ENCODE assay signal across 12 cellular contexts in genomic region chr1:7299994-7300393, GRCh38.
DNase-seq lines count a peak whose midpoint lies in the region; ATAC-seq, FAIRE-seq and TF ChIP-seq lines count a peak whose summit lies in the region.
"Had no signal": no experiment of that assay in that cellular context is flagged by ENCODE, and none has a peak within 500 bp of the region (broad histone marks: within the 10 kb centered on the region; RNA-seq: fewer than 3 reads in every experiment).

No MANE protein-coding gene starts in this region.

- no peak overlapping the region for H3K4me3 ChIP-seq in astrocyte (ENCODE audit: insufficient read depth, low read depth, low read length)
- H3K4me3 ChIP-seq in hepatocyte: no peak overlapping the region
- H3K4me3 ChIP-seq in tibial nerve: no peak overlapping the region
- H3K4me3 ChIP-seq: thyroid gland had no signal

- ATAC-seq in WTC11: no peak
- ATAC-seq: activated CD4-positive, CD25-positive, alpha-beta regulatory T cell treated with anti-CD3 and anti-CD28 coated beads, Interleukin-2, amount 50 U/mL, for 24 hours had no signal

- POLR2A ChIA-PET in WTC11 (lab: Charles Lee): no interaction called here

- H3K27ac Mint-ChIP-seq in astrocyte (ENCODE audit: unreplicated experiment) (peak overlapping the region; percentile 99), WTC11 (no peak overlapping the region)

- H3K27ac ChIP-seq in astrocyte (ENCODE audit: low read depth, low read length): peak overlapping the region; percentile 100
- H3K27ac ChIP-seq in hepatocyte: peak overlapping the region; percentile 84
- H3K27ac ChIP-seq in tibial nerve: peak overlapping the region in 3 of 4 donors; percentile 59 to 81 (median 63)
- H3K27ac ChIP-seq: 22Rv1, thyroid gland had no signal

- CTCF ChIA-PET in WTC11 (lab: Charles Lee): interaction anchor here (1.1 kb wide), 1 partner anchor 154 kb away, joined by 4 read pairs; no protein-coding TSS in a partner anchor

- H2AFZ ChIP-seq in astrocyte (ENCODE audit: low read depth, low read length): no peak overlapping the region
- H2AFZ ChIP-seq in hepatocyte: no peak overlapping the region

- 64% methylated on average over 2 of the region's 2 CpGs for WGBS in hepatocyte (ENCODE audit: low lambda C conversion rate, missing lambda C conversion rate)
- 29 to 44% methylated on average over 2 of the region's 2 CpGs for WGBS in tibial nerve, 2 donors

- TF ChIP-seq CTCF in astrocyte (IDR thresholded peaks at IDR 0.05; ENCODE audit: insufficient read depth, low read depth, low read length) (no peak), hepatocyte (IDR thresholded peaks at IDR 0.05; ENCODE audit: poor library complexity) (no peak), tibial nerve (IDR thresholded peaks at IDR 0.05) (no peak), WTC11 (IDR thresholded peaks at IDR 0.05) (no peak)

- no peaks in the 10 kb centered on the region for H3K9me2 ChIP-seq in hepatocyte (replicated peaks; ENCODE audit: insufficient read depth)

- H4K20me1 ChIP-seq in astrocyte (ENCODE audit: insufficient read depth, low read length) (no peaks in the 10 kb centered on the region), hepatocyte (ENCODE audit: insufficient read depth, poor library complexity, severe bottlenecking) (no peaks in the 10 kb centered on the region)

- peak; percentile 67 for FAIRE-seq in astrocyte (lab: Jason Lieb, UNC)

- H3K4me3 Mint-ChIP-seq in astrocyte (ENCODE audit: unreplicated experiment) (peak overlapping the region; percentile 47), WTC11 (no peak overlapping the region)

- H3K4me2 ChIP-seq in astrocyte (ENCODE audit: low read length): peak overlapping the region; percentile 75
- H3K4me2 ChIP-seq in hepatocyte: peak overlapping the region; percentile 37

- H3K9me3 ChIP-seq in astrocyte (ENCODE audit: insufficient read depth, low read depth, low read length): no peaks in the 10 kb centered on the region
- no peaks in the 10 kb centered on the region for H3K9me3 ChIP-seq in hepatocyte (ENCODE audit: low read depth)
- H3K9me3 ChIP-seq in tibial nerve: peaks cover 0 to 17% (median 0%) of the 10 kb centered on the region in 4 donors
- H3K9me3 ChIP-seq: thyroid gland had no signal

- DNase-seq in DMS 273 (lab: John Stamatoyannopoulos, UW; ENCODE audit: unreplicated experiment): peak; percentile 17
- no peak for DNase-seq in DMS 273 treated with DMSO at 0.1 percent for 48 hours (lab: John Stamatoyannopoulos, UW)
- DNase-seq in astrocyte (ENCODE audit: low read depth): peak; percentile 88
- peak; percentile 30 for DNase-seq in hepatocyte (ENCODE audit: low spot score)
- no peak for DNase-seq in tibial nerve (ENCODE audit: low spot score in 2 of 2)
- no peak for DNase-seq in NCI-H774 (lab: John Stamatoyannopoulos, UW)
- DNase-seq in WTC11 (ENCODE audit: low spot score): no peak
- no peak for DNase-seq in stimulated activated CD4-positive, alpha-beta T cell treated with anti-CD3 and anti-CD28 coated beads, Interleukin-12 subunit alpha, Interleukin-12 subunit beta, amount 100 ng/mL, for 4 hours
- DNase-seq: Karpas-422 had no signal

- H3K4me1 ChIP-seq in astrocyte (ENCODE audit: insufficient read depth, low read length): peaks cover 54% of the 10 kb centered on the region
- peaks cover 27% of the 10 kb centered on the region for H3K4me1 ChIP-seq in hepatocyte (ENCODE audit: insufficient read depth)
- H3K4me1 ChIP-seq in tibial nerve: peaks cover 0 to 24% (median 5%) of the 10 kb centered on the region in 4 donors
- H3K4me1 ChIP-seq: thyroid gland had no signal

- H3K36me3 ChIP-seq in astrocyte (ENCODE audit: insufficient read depth, low read length) (no peaks in the 10 kb centered on the region), hepatocyte (replicated peaks; ENCODE audit: insufficient read depth, low read depth) (no peaks in the 10 kb centered on the region), tibial nerve (no peaks in the 10 kb centered on the region)
- H3K36me3 ChIP-seq: thyroid gland had no signal

- no peak for TF ChIP-seq EP300 in tibial nerve (IDR thresholded peaks at IDR 0.05)

- H3K9me3 Mint-ChIP-seq in astrocyte (ENCODE audit: unreplicated experiment): peaks cover 5% of the 10 kb centered on the region
- H3K9me3 Mint-ChIP-seq in WTC11: peaks cover 23% of the 10 kb centered on the region

- H3K27me3 ChIP-seq in astrocyte (ENCODE audit: insufficient read depth, low read length) (no peaks in the 10 kb centered on the region), hepatocyte (no peaks in the 10 kb centered on the region), tibial nerve (no peaks in the 10 kb centered on the region)
- H3K27me3 ChIP-seq: thyroid gland had no signal

- H3K36me3 Mint-ChIP-seq in astrocyte (ENCODE audit: low read depth, unreplicated experiment) (no peaks in the 10 kb centered on the region), WTC11 (peaks cover 12% of the 10 kb centered on the region)

- no peaks in the 10 kb centered on the region for H3K27me3 Mint-ChIP-seq in astrocyte (ENCODE audit: low read depth, unreplicated experiment)
- H3K27me3 Mint-ChIP-seq in WTC11 (ENCODE audit: low read depth): no peaks in the 10 kb centered on the region

- no peak for TF ChIP-seq POLR2A in tibial nerve (IDR thresholded peaks at IDR 0.05)

- H3K79me2 ChIP-seq in astrocyte (ENCODE audit: insufficient read depth, low read length) (no peaks in the 10 kb centered on the region), hepatocyte (no peaks in the 10 kb centered on the region)

- H3K9ac ChIP-seq in astrocyte (ENCODE audit: low read length): peak overlapping the region; percentile 90

- H3K4me1 Mint-ChIP-seq in astrocyte (ENCODE audit: low read depth, unreplicated experiment) (peaks cover 63% of the 10 kb centered on the region), WTC11 (peaks cover 70% of the 10 kb centered on the region)

TF ChIP-seq in WTC11, 78 proteins besides CTCF, POLR2A, EP300 and RAD21 (continues in another document):
- TF ChIP-seq MXD4 (CRISPR knock-in tag; IDR thresholded peaks at IDR 0.05; ENCODE audit: borderline replicate concordance): no peak
- TF ChIP-seq ZNF281 (CRISPR knock-in tag; IDR thresholded peaks at IDR 0.05): no peak
- no peak for TF ChIP-seq IRF2 (CRISPR knock-in tag; IDR thresholded peaks at IDR 0.05; ENCODE audit: borderline replicate concordance, low read depth)
- no peak for TF ChIP-seq SMAD4 (CRISPR knock-in tag; IDR thresholded peaks at IDR 0.05)
- TF ChIP-seq ZNF138 (CRISPR knock-in tag; conservative IDR thresholded peaks at IDR 0.05): no peak
- TF ChIP-seq PREB (CRISPR knock-in tag; IDR thresholded peaks at IDR 0.05; ENCODE audit: borderline replicate concordance): no peak
- no peak for TF ChIP-seq ZBTB21 (CRISPR knock-in tag; IDR thresholded peaks at IDR 0.05; ENCODE audit: borderline replicate concordance)
- TF ChIP-seq, protein P1, sequence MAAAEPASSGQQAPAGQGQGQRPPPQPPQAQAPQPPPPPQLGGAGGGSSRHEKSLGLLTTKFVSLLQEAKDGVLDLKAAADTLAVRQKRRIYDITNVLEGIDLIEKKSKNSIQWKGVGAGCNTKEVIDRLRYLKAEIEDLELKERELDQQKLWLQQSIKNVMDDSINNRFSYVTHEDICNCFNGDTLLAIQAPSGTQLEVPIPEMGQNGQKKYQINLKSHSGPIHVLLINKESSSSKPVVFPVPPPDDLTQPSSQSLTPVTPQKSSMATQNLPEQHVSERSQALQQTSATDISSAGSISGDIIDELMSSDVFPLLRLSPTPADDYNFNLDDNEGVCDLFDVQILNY (CRISPR knock-in tag; IDR thresholded peaks at IDR 0.05): no peak
- TF ChIP-seq ZNF416 (CRISPR knock-in tag; IDR thresholded peaks at IDR 0.05): no peak
- TF ChIP-seq, protein P2, sequence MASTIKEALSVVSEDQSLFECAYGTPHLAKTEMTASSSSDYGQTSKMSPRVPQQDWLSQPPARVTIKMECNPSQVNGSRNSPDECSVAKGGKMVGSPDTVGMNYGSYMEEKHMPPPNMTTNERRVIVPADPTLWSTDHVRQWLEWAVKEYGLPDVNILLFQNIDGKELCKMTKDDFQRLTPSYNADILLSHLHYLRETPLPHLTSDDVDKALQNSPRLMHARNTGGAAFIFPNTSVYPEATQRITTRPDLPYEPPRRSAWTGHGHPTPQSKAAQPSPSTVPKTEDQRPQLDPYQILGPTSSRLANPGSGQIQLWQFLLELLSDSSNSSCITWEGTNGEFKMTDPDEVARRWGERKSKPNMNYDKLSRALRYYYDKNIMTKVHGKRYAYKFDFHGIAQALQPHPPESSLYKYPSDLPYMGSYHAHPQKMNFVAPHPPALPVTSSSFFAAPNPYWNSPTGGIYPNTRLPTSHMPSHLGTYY (CRISPR knock-in tag; IDR thresholded peaks at IDR 0.05): no peak
- no peak for TF ChIP-seq NR3C1 (CRISPR knock-in tag; conservative IDR thresholded peaks at IDR 0.05; ENCODE audit: low read depth)

Comparison
In these comparisons a context has a peak if more than half of its experiments do, and no peak if none do; other contexts are left out.
1. DNase-seq: peak in DMS 273 (single experiment), astrocyte (single experiment) and hepatocyte (single experiment); none in DMS 273 treated with DMSO at 0.1 percent for 48 hours (single experiment), tibial nerve (0 of 2), NCI-H774 (single experiment), WTC11 (single experiment) and stimulated activated CD4-positive, alpha-beta T cell treated with anti-CD3 and anti-CD28 coated beads, Interleukin-12 subunit alpha, Interleukin-12 subunit beta, amount 100 ng/mL, for 4 hours (single experiment).
2. Peak in every context shown above with its lines, with median percentiles within 50 percentile points of each other: H3K27ac ChIP-seq.